In the genomic region with DNA sequence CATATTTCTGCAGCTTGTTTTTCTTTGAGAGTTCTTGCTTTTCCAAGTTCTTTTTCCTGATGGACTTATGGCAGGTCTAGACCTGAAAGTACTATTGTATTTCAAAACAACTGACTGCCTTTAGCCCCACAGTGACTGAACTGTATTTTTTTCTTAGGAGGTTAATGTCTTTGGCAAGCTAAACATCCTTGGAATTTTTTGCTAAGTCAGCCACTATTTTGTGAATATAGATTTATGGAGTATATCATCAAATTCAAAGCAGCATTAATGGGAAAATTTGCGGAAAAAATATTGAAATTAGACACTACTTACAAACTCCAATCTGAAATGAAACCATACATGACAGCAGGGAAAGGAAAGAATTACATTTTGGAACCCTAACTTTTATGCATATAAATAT, we compare ENCODE assay signal across 1 cellular context.
TF ChIP-seq lines count a peak whose summit lies in the region.

No MANE protein-coding gene starts in this region.

TF ChIP-seq in IMR-90, 13 proteins besides CTCF, POLR2A, EP300 and RAD21:
- TF ChIP-seq, protein P1, sequence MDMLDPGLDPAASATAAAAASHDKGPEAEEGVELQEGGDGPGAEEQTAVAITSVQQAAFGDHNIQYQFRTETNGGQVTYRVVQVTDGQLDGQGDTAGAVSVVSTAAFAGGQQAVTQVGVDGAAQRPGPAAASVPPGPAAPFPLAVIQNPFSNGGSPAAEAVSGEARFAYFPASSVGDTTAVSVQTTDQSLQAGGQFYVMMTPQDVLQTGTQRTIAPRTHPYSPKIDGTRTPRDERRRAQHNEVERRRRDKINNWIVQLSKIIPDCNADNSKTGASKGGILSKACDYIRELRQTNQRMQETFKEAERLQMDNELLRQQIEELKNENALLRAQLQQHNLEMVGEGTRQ (IDR thresholded peaks at IDR 0.05; ENCODE audit: low read depth, low read length) = no peak
- TF ChIP-seq MAFK (IDR thresholded peaks at IDR 0.05; ENCODE audit: low read depth, low read length) = peak; percentile 24; the same call in 1 of the 2 replicates
